Comparison of ENCODE assay signal across 16 cellular contexts in genomic region chr14:64838656-64839055, GRCh38.
"Had no signal": no experiment of that assay in that cellular context is flagged by ENCODE, and none has a peak within 500 bp of the region (broad histone marks: within the 10 kb centered on the region; RNA-seq: fewer than 3 reads in every experiment).

No MANE protein-coding gene starts in this region.

- DNase-seq: activated CD4-positive, alpha-beta memory T cell treated with anti-CD3 and anti-CD28 coated beads for 36 hours; activated CD4-positive, alpha-beta T cell treated with anti-CD3 and anti-CD28 coated beads for 1 hour; activated effector memory CD4-positive, alpha-beta T cell treated with anti-CD3 and anti-CD28 coated beads, Interleukin-2, amount 50 U/mL, for 16 hours; activated T-cell treated with anti-CD3 and anti-CD28 coated beads, Interleukin-2, amount 50 U/mL, for 4 hours; amniotic stem cell; body of pancreas; dermis blood vessel endothelial cell; head of caudate nucleus; kidney; left ventricle myocardium superior; sigmoid colon; stimulated activated CD4-positive, alpha-beta T cell treated with anti-CD3 and anti-CD28 coated beads, Interleukin-12 subunit alpha, Interleukin-12 subunit beta, amount 100 ng/mL, for 4 hours; stimulated activated naive CD4-positive, alpha-beta T cell treated with Interleukin-2 at 50 U/mL for 16 hours; trophoblast cell had no signal

- ATAC-seq: activated naive CD4-positive, alpha-beta T cell treated with anti-CD3 and anti-CD28 coated beads, Interleukin-2, amount 50 U/mL, for 72 hours; activated T-cell treated with anti-CD3 and anti-CD28 coated beads, Interleukin-2, amount 50 U/mL, for 4 hours; body of pancreas; left ventricle myocardium superior had no signal

- H3K27ac ChIP-seq: body of pancreas, esophagus muscularis mucosa, sigmoid colon had no signal
